14 cellular contexts compared by ENCODE assay signal in the genomic region with DNA sequence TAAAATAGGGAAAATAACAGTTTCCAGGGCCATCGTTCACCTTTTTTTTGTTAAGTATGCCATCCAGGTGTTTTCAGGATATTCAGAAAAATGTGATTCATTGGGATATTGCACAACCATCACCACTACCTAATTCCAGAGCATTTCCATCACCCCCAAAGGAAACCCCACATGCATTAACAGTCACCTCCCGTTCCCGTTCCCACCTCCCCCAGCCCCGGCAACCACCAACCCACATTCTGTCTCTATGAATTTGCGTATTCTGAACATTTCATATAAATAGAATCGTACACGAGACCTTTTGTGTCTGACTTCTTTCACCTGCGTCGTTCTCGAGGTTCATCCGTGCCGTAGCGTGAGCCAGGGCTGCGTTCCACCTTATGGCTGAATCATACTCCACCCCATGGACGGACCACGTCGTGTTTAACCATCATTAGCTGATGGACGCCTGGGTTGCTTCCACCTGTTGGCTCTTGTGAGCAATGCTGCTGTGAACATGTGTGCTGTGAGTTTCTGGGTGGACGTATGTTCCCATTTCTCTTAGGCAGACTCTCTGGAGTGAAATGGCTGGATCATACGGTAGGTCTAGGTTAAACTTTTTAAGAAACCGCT.
"Had no signal": no experiment of that assay in that cellular context is flagged by ENCODE, and none has a peak within 500 bp of the region (broad histone marks: within the 10 kb centered on the region; RNA-seq: fewer than 3 reads in every experiment).

No MANE protein-coding gene starts in this region.

- H3K4me3 Mint-ChIP-seq: activated CD4-positive, alpha-beta T cell treated with anti-CD3 and anti-CD28 coated beads, Interleukin-2, amount 10 ng/mL, durations not matched to agents 7 days and 5 days; activated naive CD8-positive, alpha-beta T cell; central memory CD8-positive, alpha-beta T cell had no signal

- H3K4me3 ChIP-seq: body of pancreas, coronary artery, esophagus squamous epithelium, psoas muscle, sigmoid colon, vagina had no signal

- H3K9me3 Mint-ChIP-seq: central memory CD8-positive, alpha-beta T cell had no signal

- H3K27me3 ChIP-seq: body of pancreas, sigmoid colon, vagina had no signal

- H3K27me3 Mint-ChIP-seq: activated CD4-positive, alpha-beta T cell treated with anti-CD3 and anti-CD28 coated beads, Interleukin-2, amount 10 ng/mL, durations not matched to agents 7 days and 5 days; activated naive CD8-positive, alpha-beta T cell had no signal

- H3K27ac ChIP-seq: body of pancreas, coronary artery, esophagus squamous epithelium, psoas muscle, sigmoid colon, vagina had no signal

- H3K9me3 ChIP-seq: body of pancreas, psoas muscle, sigmoid colon, vagina had no signal

- H3K27ac Mint-ChIP-seq: activated CD4-positive, alpha-beta T cell treated with anti-CD3 and anti-CD28 coated beads, Interleukin-2, amount 10 ng/mL, durations not matched to agents 7 days and 5 days; activated naive CD8-positive, alpha-beta T cell had no signal

- ATAC-seq: body of pancreas, psoas muscle had no signal

- H3K36me3 ChIP-seq: esophagus squamous epithelium, sigmoid colon, vagina had no signal

- H3K4me1 Mint-ChIP-seq: activated CD4-positive, alpha-beta T cell treated with anti-CD3 and anti-CD28 coated beads, Interleukin-2, amount 10 ng/mL, durations not matched to agents 7 days and 5 days had no signal

- DNase-seq: activated CD4-positive, alpha-beta T cell treated with anti-CD3 and anti-CD28 coated beads, Interleukin-2, amount 10 ng/mL, durations not matched to agents 7 days and 5 days; activated CD8-positive, alpha-beta memory T cell treated with anti-CD3 and anti-CD28 coated beads for 24 hours; activated gamma-delta T cell treated with Interleukin-2 at 50 U/mL for 16 hours; amniotic stem cell; effector CD4-positive, alpha-beta T cell; esophagus squamous epithelium; sigmoid colon; stimulated activated CD4-positive, alpha-beta T cell treated with anti-CD3 and anti-CD28 coated beads, Interleukin-1b, Interleukin-23, amount 100 ng/mL, for 48 hours had no signal
